Comparison of ENCODE assay signal across 26 cellular contexts in the genomic region with DNA sequence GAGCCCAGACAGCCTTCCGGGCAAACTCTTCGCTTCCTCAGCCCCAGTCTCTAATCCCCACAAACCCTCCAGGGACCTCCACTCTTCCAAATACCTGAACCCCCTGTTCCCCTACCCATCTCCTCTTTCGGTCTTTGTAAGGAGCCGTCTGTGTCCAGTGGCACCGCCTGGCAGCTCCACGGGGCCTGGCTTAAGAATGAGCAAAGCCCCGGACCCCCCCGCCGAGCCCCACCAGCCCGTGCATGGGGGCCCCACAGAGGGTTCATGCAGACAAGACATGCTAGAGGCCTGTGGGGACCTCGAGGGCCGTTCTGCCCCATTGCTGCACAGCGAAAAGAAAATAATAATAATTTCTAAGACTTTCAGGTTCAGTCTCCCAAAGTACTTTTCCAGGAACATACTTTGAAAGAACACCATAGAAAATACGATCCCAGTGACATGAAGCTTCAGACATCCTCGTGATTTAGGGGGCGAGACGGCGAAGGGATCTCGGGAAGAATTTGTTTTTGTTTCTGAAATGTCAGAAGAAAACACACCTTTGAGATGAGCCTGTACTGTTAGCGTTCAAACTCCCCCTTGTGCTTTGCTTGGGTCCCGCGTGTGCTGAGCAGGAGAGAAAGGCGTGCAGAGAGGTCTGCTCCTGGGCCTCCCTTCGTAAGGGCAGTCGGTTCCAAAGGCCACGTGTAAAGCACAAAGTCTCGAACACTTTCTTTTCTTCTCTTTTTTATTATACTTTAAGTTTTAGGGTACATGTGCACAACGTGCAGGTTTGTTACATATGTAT. TPM values are rescaled to one million over a fixed set of nuclear protein-coding genes. Genes with fewer than 3 reads are reported as not detected.
"Had no signal": no experiment of that assay in that cellular context is flagged by ENCODE, and none has a peak within 500 bp of the region (broad histone marks: within the 10 kb centered on the region; RNA-seq: fewer than 3 reads in every experiment).

No MANE protein-coding gene starts in this region.

- H3K4me3 Mint-ChIP-seq: naive thymus-derived CD8-positive, alpha-beta T cell; nephron progenitor cell; stimulated activated effector memory CD8-positive, alpha-beta T cell treated with anti-CD3 and anti-CD28 coated beads, Interleukin-12 subunit alpha, Interleukin-12 subunit beta, amount 100 ng/mL, for 72 hours; stimulated activated naive CD8-positive, alpha-beta T cell treated with anti-CD3 and anti-CD28 coated beads, Interleukin-15, Interleukin-2, amounts not matched to agents 100 ng/mL and 50 ng/mL, for 24 hours had no signal

- H2AFZ ChIP-seq: hepatocyte had no signal

- H3K27ac ChIP-seq: hepatocyte, left lung, lower lobe of right lung, pancreas, prostate gland, spleen, suprapubic skin, thoracic aorta, tibial artery, uterus had no signal

- H3K9me3 Mint-ChIP-seq: stimulated activated naive CD8-positive, alpha-beta T cell treated with anti-CD3 and anti-CD28 coated beads, Interleukin-15, Interleukin-2, amounts not matched to agents 100 ng/mL and 50 ng/mL, for 24 hours had no signal

- H3K4me1 ChIP-seq: left lung, lower lobe of right lung, pancreas, prostate gland, spleen, suprapubic skin, tibial artery, uterus had no signal

- H3K27me3 ChIP-seq: hepatocyte, pancreas, suprapubic skin, uterus had no signal

- H3K4me2 ChIP-seq: hepatocyte had no signal

- H3K9me3 ChIP-seq: left lung, lower lobe of right lung, pancreas, prostate gland, suprapubic skin, thoracic aorta, tibial artery, uterus had no signal

- ATAC-seq: left cardiac atrium; left lung; lower lobe of right lung; naive thymus-derived CD8-positive, alpha-beta T cell; pancreas; right cardiac atrium; sciatic nerve; stimulated activated effector memory CD8-positive, alpha-beta T cell treated with anti-CD3 and anti-CD28 coated beads, Interleukin-12 subunit alpha, Interleukin-12 subunit beta, amount 100 ng/mL, for 72 hours had no signal

- H3K36me3 Mint-ChIP-seq: naive thymus-derived CD8-positive, alpha-beta T cell; stimulated activated effector memory CD8-positive, alpha-beta T cell treated with anti-CD3 and anti-CD28 coated beads, Interleukin-12 subunit alpha, Interleukin-12 subunit beta, amount 100 ng/mL, for 72 hours had no signal

- H3K4me3 ChIP-seq: hepatocyte, left lung, lower lobe of right lung, pancreas, prostate gland, spleen, suprapubic skin, thoracic aorta, tibial artery, uterus had no signal

- H3K79me2 ChIP-seq: hepatocyte had no signal

- H3K36me3 ChIP-seq: left lung, lower lobe of right lung, pancreas, prostate gland, spleen, suprapubic skin, thoracic aorta, tibial artery, uterus had no signal

- H3K27ac Mint-ChIP-seq: naive thymus-derived CD8-positive, alpha-beta T cell; nephron progenitor cell; stimulated activated effector memory CD8-positive, alpha-beta T cell treated with anti-CD3 and anti-CD28 coated beads, Interleukin-12 subunit alpha, Interleukin-12 subunit beta, amount 100 ng/mL, for 72 hours; stimulated activated naive CD8-positive, alpha-beta T cell treated with anti-CD3 and anti-CD28 coated beads, Interleukin-15, Interleukin-2, amounts not matched to agents 100 ng/mL and 50 ng/mL, for 24 hours had no signal

- FAIRE-seq: keratinocyte, pancreas, small intestine had no signal

- H3K27me3 Mint-ChIP-seq: stimulated activated naive CD8-positive, alpha-beta T cell treated with anti-CD3 and anti-CD28 coated beads, Interleukin-15, Interleukin-2, amounts not matched to agents 100 ng/mL and 50 ng/mL, for 24 hours had no signal

- DNase-seq: kidney glomerular epithelial cell; left cardiac atrium; left lung; lower lobe of right lung; mammary epithelial cell; mesenchymal stem cell; naive thymus-derived CD8-positive, alpha-beta T cell; nephron progenitor cell; pancreas; right cardiac atrium; small intestine; spleen; stimulated activated CD4-positive, alpha-beta T cell treated with anti-CD3 and anti-CD28 coated beads, Interleukin-4, amount 100 ng/mL, for 24 hours; stimulated activated naive CD4-positive, alpha-beta T cell; tibial artery; trophoblast cell; uterus had no signal

- H3K4me1 Mint-ChIP-seq: stimulated activated effector memory CD8-positive, alpha-beta T cell treated with anti-CD3 and anti-CD28 coated beads, Interleukin-12 subunit alpha, Interleukin-12 subunit beta, amount 100 ng/mL, for 72 hours had no signal

RNA-seq across cellular contexts. Expression of gene IRX2, which starts 49.2 kb away (rescaled TPM):
- total RNA-seq: liver; naive thymus-derived CD8-positive, alpha-beta T cell had no signal
- polyA plus RNA-seq: liver; naive thymus-derived CD8-positive, alpha-beta T cell had no signal
